ENCODE assay signal across 24 cellular contexts in genomic region chr11:113698515-113698914, GRCh38. TPM values are rescaled to one million over a fixed set of nuclear protein-coding genes. Genes with fewer than 3 reads are reported as not detected.
"Had no signal": no experiment of that assay in that cellular context is flagged by ENCODE, and none has a peak within 500 bp of the region (broad histone marks: within the 10 kb centered on the region; RNA-seq: fewer than 3 reads in every experiment).

No MANE protein-coding gene starts in this region.

- ATAC-seq: activated CD8-positive, alpha-beta T cell treated with anti-CD3 and anti-CD28 coated beads, Interleukin-2, amount 10 ng/mL, durations not matched to agents 7 days and 5 days; gastrocnemius medialis; left colon; sciatic nerve; SK-N-SH treated with all-trans-retinoic acid at 6 μM for 48 hours; stimulated activated effector memory CD8-positive, alpha-beta T cell treated with anti-CD3 and anti-CD28 coated beads, Interleukin-12 subunit alpha, Interleukin-12 subunit beta, amount 100 ng/mL, for 72 hours; upper lobe of right lung had no signal

- H3K4me1 ChIP-seq: gastrocnemius medialis, psoas muscle, testis, upper lobe of right lung had no signal

- H3K27ac ChIP-seq: brain microvascular endothelial cell, coronary artery, gastrocnemius medialis, psoas muscle, testis, upper lobe of right lung had no signal

- FAIRE-seq: endometrium had no signal

- H3K36me3 ChIP-seq: brain microvascular endothelial cell, upper lobe of right lung had no signal

- H3K27me3 ChIP-seq: brain microvascular endothelial cell, gastrocnemius medialis, testis, upper lobe of right lung had no signal

- H3K4me3 ChIP-seq: coronary artery, gastrocnemius medialis, psoas muscle, smooth muscle cell, testis, upper lobe of right lung had no signal

- H3K9me3 ChIP-seq: gastrocnemius medialis, psoas muscle, testis, upper lobe of right lung had no signal

- H3K4me2 ChIP-seq: smooth muscle cell had no signal

- DNase-seq: activated CD4-positive, alpha-beta T cell treated with anti-CD3 and anti-CD28 coated beads, Interleukin-2, amount 10 ng/mL, durations not matched to agents 7 days and 5 days; activated CD4-positive, CD25-positive, alpha-beta regulatory T cell; activated CD8-positive, alpha-beta T cell treated with anti-CD3 and anti-CD28 coated beads, Interleukin-2, amount 10 ng/mL, durations not matched to agents 7 days and 5 days; activated naive CD4-positive, alpha-beta T cell treated with Interleukin-2 at 50 U/mL for 16 hours; activated T-cell treated with anti-CD3 and anti-CD28 coated beads, Interleukin-2, amount 50 U/mL, for 24 hours; anterior cingulate cortex; brain microvascular endothelial cell; erythroblast; gastrocnemius medialis; head of caudate nucleus; left colon; naive B cell; psoas muscle; stimulated activated CD4-positive, alpha-beta T cell treated with anti-CD3 and anti-CD28 coated beads, Interleukin-4, amount 100 ng/mL, for 1 hour; T-helper 1 cell; T-helper 9 cell; testis; upper lobe of right lung had no signal

RNA-seq across cellular contexts. Expression of gene TMPRSS5, which starts 7.6 kb away (rescaled TPM):
- total RNA-seq: smooth muscle cell had no signal
